In the genomic region with DNA sequence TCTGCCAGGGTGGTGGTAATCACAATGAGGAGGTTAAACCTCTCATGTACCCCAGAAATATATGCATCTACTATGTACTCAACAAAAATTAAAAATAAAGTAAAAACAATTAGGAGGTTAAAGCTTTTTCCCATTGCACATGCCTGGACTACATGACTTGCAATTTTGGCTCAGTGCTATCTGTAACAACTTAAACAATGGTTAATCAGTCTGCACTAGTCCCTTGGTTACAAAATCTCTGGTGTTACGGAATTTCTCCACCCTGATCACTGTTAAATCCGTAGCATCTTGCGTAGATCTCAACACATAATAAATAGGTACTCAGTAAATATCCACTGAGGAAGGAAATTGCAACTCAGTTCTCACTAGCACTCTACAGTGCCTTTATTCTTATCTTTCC, we compare ENCODE assay signal across 1 cellular context.
TF ChIP-seq lines count a peak whose summit lies in the region.

No MANE protein-coding gene starts in this region.

TF ChIP-seq in IMR-90, 13 proteins besides CTCF, POLR2A, EP300 and RAD21 (continued from another document):
- TF ChIP-seq, protein P1, sequence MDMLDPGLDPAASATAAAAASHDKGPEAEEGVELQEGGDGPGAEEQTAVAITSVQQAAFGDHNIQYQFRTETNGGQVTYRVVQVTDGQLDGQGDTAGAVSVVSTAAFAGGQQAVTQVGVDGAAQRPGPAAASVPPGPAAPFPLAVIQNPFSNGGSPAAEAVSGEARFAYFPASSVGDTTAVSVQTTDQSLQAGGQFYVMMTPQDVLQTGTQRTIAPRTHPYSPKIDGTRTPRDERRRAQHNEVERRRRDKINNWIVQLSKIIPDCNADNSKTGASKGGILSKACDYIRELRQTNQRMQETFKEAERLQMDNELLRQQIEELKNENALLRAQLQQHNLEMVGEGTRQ (IDR thresholded peaks at IDR 0.05; ENCODE audit: low read depth, low read length), result no peak
